Comparison of ENCODE assay signal across 1 cellular context in the genomic region with DNA sequence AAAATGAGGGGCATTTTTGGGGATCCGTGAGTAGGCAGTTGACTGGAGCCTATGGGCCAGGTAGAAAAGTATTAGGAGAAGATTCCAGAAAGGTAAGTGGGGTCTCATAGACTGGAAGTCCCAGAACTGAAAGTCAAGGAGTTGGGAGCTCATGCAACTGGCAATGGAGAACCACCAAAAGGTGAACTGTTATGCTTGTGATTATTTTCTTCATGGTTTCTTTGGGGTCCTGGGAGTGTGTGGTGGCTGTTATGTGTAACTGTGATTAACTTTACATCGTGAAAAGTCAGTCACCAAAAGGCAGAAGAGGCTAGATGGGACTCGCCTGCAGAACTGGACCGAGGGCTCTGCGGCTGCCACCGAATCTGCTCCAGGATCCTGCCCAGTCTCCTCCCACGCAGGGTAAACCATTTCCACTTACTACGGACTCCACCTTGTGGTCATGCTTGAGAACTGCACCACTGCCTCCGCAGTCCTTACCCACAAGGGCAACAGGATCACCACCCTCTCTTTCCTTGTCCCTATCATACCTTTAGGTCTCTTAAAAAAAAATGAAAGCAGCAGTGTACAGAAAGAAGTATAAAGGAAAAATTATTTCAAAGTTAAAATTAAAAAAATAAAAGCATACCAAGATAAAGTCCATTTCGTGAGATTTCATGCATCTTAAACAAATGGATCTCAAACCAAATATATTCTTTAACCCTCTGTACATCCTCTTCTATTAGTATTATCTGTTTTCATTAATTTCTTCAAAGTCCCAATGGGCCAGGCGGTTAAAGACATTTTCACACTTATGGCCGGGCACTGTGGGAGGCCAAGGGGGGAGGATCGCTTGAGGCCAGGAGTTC.
TF ChIP-seq lines count a peak whose summit lies in the region.

No MANE protein-coding gene starts in this region.

TF ChIP-seq in GM12878, 131 proteins besides CTCF, POLR2A, EP300 and RAD21 (continued from another document and continues in another):
- TF ChIP-seq PML (IDR thresholded peaks at IDR 0.05; ENCODE audit: low read length) (no peak), MEF2A (IDR thresholded peaks at IDR 0.05; ENCODE audit: insufficient read depth, low read depth, low read length) (no peak), EGR1 (IDR thresholded peaks at IDR 0.05; ENCODE audit: borderline replicate concordance in 1 of 2, low read depth in 2 of 2, low read length in 2 of 2) (peak; percentile 44 to 99), MYB (IDR thresholded peaks at IDR 0.05; ENCODE audit: borderline replicate concordance, low read depth, low read length) (no peak), BHLHE40 (IDR thresholded peaks at IDR 0.05; ENCODE audit: borderline replicate concordance in 1 of 2, low read depth in 2 of 2, low read length in 1 of 2) (peak in 1 of 2 experiments; percentile 35; a peak in 1 of 4 replicates), IKZF2 (IDR thresholded peaks at IDR 0.05) (peak; percentile 38 to 67; a peak in 2 of 4 replicates), TCF7 (IDR thresholded peaks at IDR 0.05; ENCODE audit: borderline replicate concordance) (no peak), BCL11A (IDR thresholded peaks at IDR 0.05; ENCODE audit: low read depth, low read length) (no peak), TCF12 (IDR thresholded peaks at IDR 0.05; ENCODE audit: low read depth, low read length) (no peak), CBX5 (IDR thresholded peaks at IDR 0.05; ENCODE audit: low read depth) (no peak), BRCA1 (IDR thresholded peaks at IDR 0.05; ENCODE audit: low read depth, low read length) (no peak), NFYA (IDR thresholded peaks at IDR 0.05; ENCODE audit: borderline replicate concordance, low read depth, low read length) (no peak), ZNF217 (IDR thresholded peaks at IDR 0.05) (no peak), LARP7 (IDR thresholded peaks at IDR 0.05) (peak; percentile 34; the same call in 1 of the 2 replicates), MTA2 (IDR thresholded peaks at IDR 0.05; ENCODE audit: low read depth) (peak; percentile 15; the same call in 1 of the 2 replicates), NFXL1 (IDR thresholded peaks at IDR 0.05; ENCODE audit: borderline replicate concordance) (no peak), CBFB (IDR thresholded peaks at IDR 0.05; ENCODE audit: low read depth) (no peak), ZNF384 (IDR thresholded peaks at IDR 0.05; ENCODE audit: borderline replicate concordance, low read depth, low read length) (no peak), NRF1 (conservative IDR thresholded peaks at IDR 0.05; ENCODE audit: low read depth, low read length) (no peak), SUZ12 (IDR thresholded peaks at IDR 0.05; ENCODE audit: unreplicated experiment) (no peak)
- TF ChIP-seq, protein P1, sequence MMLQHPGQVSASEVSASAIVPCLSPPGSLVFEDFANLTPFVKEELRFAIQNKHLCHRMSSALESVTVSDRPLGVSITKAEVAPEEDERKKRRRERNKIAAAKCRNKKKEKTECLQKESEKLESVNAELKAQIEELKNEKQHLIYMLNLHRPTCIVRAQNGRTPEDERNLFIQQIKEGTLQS (IDR thresholded peaks at IDR 0.05; ENCODE audit: borderline replicate concordance, extremely low read depth, low read depth, low read length) = no peak
- TF ChIP-seq, protein P2, sequence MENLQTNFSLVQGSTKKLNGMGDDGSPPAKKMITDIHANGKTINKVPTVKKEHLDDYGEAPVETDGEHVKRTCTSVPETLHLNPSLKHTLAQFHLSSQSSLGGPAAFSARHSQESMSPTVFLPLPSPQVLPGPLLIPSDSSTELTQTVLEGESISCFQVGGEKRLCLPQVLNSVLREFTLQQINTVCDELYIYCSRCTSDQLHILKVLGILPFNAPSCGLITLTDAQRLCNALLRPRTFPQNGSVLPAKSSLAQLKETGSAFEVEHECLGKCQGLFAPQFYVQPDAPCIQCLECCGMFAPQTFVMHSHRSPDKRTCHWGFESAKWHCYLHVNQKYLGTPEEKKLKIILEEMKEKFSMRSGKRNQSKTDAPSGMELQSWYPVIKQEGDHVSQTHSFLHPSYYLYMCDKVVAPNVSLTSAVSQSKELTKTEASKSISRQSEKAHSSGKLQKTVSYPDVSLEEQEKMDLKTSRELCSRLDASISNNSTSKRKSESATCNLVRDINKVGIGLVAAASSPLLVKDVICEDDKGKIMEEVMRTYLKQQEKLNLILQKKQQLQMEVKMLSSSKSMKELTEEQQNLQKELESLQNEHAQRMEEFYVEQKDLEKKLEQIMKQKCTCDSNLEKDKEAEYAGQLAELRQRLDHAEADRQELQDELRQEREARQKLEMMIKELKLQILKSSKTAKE (IDR thresholded peaks at IDR 0.05; ENCODE audit: low read depth, poor library complexity, severe bottlenecking) = no peak
- TF ChIP-seq, protein P3, sequence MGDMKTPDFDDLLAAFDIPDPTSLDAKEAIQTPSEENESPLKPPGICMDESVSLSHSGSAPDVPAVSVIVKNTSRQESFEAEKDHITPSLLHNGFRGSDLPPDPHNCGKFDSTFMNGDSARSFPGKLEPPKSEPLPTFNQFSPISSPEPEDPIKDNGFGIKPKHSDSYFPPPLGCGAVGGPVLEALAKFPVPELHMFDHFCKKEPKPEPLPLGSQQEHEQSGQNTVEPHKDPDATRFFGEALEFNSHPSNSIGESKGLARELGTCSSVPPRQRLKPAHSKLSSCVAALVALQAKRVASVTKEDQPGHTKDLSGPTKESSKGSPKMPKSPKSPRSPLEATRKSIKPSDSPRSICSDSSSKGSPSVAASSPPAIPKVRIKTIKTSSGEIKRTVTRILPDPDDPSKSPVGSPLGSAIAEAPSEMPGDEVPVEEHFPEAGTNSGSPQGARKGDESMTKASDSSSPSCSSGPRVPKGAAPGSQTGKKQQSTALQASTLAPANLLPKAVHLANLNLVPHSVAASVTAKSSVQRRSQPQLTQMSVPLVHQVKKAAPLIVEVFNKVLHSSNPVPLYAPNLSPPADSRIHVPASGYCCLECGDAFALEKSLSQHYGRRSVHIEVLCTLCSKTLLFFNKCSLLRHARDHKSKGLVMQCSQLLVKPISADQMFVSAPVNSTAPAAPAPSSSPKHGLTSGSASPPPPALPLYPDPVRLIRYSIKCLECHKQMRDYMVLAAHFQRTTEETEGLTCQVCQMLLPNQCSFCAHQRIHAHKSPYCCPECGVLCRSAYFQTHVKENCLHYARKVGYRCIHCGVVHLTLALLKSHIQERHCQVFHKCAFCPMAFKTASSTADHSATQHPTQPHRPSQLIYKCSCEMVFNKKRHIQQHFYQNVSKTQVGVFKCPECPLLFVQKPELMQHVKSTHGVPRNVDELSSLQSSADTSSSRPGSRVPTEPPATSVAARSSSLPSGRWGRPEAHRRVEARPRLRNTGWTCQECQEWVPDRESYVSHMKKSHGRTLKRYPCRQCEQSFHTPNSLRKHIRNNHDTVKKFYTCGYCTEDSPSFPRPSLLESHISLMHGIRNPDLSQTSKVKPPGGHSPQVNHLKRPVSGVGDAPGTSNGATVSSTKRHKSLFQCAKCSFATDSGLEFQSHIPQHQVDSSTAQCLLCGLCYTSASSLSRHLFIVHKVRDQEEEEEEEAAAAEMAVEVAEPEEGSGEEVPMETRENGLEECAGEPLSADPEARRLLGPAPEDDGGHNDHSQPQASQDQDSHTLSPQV (IDR thresholded peaks at IDR 0.05) = no peak
- TF ChIP-seq, protein P4, sequence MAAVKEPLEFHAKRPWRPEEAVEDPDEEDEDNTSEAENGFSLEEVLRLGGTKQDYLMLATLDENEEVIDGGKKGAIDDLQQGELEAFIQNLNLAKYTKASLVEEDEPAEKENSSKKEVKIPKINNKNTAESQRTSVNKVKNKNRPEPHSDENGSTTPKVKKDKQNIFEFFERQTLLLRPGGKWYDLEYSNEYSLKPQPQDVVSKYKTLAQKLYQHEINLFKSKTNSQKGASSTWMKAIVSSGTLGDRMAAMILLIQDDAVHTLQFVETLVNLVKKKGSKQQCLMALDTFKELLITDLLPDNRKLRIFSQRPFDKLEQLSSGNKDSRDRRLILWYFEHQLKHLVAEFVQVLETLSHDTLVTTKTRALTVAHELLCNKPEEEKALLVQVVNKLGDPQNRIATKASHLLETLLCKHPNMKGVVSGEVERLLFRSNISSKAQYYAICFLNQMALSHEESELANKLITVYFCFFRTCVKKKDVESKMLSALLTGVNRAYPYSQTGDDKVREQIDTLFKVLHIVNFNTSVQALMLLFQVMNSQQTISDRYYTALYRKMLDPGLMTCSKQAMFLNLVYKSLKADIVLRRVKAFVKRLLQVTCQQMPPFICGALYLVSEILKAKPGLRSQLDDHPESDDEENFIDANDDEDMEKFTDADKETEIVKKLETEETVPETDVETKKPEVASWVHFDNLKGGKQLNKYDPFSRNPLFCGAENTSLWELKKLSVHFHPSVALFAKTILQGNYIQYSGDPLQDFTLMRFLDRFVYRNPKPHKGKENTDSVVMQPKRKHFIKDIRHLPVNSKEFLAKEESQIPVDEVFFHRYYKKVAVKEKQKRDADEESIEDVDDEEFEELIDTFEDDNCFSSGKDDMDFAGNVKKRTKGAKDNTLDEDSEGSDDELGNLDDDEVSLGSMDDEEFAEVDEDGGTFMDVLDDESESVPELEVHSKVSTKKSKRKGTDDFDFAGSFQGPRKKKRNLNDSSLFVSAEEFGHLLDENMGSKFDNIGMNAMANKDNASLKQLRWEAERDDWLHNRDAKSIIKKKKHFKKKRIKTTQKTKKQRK (IDR thresholded peaks at IDR 0.05; ENCODE audit: low read depth, low read length) = no peak
- TF ChIP-seq, protein P5, sequence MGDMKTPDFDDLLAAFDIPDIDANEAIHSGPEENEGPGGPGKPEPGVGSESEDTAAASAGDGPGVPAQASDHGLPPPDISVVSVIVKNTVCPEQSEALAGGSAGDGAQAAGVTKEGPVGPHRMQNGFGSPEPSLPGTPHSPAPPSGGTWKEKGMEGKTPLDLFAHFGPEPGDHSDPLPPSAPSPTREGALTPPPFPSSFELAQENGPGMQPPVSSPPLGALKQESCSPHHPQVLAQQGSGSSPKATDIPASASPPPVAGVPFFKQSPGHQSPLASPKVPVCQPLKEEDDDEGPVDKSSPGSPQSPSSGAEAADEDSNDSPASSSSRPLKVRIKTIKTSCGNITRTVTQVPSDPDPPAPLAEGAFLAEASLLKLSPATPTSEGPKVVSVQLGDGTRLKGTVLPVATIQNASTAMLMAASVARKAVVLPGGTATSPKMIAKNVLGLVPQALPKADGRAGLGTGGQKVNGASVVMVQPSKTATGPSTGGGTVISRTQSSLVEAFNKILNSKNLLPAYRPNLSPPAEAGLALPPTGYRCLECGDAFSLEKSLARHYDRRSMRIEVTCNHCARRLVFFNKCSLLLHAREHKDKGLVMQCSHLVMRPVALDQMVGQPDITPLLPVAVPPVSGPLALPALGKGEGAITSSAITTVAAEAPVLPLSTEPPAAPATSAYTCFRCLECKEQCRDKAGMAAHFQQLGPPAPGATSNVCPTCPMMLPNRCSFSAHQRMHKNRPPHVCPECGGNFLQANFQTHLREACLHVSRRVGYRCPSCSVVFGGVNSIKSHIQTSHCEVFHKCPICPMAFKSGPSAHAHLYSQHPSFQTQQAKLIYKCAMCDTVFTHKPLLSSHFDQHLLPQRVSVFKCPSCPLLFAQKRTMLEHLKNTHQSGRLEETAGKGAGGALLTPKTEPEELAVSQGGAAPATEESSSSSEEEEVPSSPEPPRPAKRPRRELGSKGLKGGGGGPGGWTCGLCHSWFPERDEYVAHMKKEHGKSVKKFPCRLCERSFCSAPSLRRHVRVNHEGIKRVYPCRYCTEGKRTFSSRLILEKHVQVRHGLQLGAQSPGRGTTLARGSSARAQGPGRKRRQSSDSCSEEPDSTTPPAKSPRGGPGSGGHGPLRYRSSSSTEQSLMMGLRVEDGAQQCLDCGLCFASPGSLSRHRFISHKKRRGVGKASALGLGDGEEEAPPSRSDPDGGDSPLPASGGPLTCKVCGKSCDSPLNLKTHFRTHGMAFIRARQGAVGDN (IDR thresholded peaks at IDR 0.05) = no peak
- TF ChIP-seq, protein P6, sequence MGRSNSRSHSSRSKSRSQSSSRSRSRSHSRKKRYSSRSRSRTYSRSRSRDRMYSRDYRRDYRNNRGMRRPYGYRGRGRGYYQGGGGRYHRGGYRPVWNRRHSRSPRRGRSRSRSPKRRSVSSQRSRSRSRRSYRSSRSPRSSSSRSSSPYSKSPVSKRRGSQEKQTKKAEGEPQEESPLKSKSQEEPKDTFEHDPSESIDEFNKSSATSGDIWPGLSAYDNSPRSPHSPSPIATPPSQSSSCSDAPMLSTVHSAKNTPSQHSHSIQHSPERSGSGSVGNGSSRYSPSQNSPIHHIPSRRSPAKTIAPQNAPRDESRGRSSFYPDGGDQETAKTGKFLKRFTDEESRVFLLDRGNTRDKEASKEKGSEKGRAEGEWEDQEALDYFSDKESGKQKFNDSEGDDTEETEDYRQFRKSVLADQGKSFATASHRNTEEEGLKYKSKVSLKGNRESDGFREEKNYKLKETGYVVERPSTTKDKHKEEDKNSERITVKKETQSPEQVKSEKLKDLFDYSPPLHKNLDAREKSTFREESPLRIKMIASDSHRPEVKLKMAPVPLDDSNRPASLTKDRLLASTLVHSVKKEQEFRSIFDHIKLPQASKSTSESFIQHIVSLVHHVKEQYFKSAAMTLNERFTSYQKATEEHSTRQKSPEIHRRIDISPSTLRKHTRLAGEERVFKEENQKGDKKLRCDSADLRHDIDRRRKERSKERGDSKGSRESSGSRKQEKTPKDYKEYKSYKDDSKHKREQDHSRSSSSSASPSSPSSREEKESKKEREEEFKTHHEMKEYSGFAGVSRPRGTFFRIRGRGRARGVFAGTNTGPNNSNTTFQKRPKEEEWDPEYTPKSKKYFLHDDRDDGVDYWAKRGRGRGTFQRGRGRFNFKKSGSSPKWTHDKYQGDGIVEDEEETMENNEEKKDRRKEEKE (IDR thresholded peaks at IDR 0.05) = no peak
- TF ChIP-seq, protein P7, sequence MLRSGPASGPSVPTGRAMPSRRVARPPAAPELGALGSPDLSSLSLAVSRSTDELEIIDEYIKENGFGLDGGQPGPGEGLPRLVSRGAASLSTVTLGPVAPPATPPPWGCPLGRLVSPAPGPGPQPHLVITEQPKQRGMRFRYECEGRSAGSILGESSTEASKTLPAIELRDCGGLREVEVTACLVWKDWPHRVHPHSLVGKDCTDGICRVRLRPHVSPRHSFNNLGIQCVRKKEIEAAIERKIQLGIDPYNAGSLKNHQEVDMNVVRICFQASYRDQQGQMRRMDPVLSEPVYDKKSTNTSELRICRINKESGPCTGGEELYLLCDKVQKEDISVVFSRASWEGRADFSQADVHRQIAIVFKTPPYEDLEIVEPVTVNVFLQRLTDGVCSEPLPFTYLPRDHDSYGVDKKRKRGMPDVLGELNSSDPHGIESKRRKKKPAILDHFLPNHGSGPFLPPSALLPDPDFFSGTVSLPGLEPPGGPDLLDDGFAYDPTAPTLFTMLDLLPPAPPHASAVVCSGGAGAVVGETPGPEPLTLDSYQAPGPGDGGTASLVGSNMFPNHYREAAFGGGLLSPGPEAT (IDR thresholded peaks at IDR 0.05; ENCODE audit: low read depth) = 0 out of 2 replicates have a peak, but pooled peaks have one; percentile 29
- TF ChIP-seq, protein P8, sequence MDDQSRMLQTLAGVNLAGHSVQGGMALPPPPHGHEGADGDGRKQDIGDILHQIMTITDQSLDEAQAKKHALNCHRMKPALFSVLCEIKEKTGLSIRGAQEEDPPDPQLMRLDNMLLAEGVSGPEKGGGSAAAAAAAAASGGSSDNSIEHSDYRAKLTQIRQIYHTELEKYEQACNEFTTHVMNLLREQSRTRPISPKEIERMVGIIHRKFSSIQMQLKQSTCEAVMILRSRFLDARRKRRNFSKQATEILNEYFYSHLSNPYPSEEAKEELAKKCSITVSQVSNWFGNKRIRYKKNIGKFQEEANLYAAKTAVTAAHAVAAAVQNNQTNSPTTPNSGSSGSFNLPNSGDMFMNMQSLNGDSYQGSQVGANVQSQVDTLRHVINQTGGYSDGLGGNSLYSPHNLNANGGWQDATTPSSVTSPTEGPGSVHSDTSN (IDR thresholded peaks at IDR 0.05; ENCODE audit: insufficient replicate concordance, low read depth, low read length) = no peak
